1 cellular context compared by ENCODE assay signal in the genomic region with DNA sequence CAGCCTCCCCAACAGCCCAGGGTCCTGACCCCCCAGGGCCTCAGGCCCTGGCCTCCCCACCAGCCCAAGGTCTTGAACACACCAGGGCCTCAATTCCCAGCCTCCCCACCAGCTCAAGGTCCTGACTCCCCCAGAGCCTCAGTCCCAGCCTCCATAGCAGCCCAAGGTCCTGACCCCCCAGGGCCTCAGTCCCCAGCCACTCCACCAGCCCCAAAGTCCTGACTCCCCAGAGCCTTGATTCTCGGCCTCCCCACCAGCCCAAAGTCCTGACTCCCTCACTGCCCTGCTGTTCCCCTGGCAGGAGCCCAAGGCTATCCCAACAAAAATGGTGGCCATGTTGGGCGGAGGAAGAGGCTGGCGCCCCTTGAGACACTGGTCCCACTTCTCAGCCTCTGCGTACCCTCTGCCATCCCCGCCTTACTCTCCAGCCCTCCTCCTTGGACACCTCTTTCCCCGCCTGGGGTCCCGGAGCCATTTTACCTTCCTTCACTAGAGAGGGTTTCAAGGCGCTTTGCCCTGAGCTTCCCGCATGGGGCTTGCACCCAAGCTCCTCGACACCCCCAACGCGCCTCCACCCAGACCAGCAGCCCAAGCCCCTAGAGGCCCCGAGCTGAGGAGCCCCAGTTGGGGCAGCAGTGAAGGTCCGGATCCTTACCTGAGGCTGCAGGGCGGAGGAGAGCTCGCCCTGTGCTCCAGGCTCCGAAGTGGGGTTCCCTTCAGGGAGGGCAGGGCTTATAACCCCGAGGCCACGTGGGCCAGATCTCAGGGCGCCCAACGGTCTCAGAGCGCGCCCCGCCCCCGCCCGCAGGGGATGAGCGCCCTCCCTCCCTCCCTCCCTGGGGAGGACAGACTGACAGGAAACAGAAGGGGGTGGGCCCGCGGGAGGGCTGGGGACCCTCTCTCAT.
TF ChIP-seq lines count a peak whose summit lies in the region.

No MANE protein-coding gene starts in this region.

TF ChIP-seq in K562, 482 proteins besides CTCF, POLR2A, EP300 and RAD21 (continued from another document and continues in another):
- TF ChIP-seq, protein P1, sequence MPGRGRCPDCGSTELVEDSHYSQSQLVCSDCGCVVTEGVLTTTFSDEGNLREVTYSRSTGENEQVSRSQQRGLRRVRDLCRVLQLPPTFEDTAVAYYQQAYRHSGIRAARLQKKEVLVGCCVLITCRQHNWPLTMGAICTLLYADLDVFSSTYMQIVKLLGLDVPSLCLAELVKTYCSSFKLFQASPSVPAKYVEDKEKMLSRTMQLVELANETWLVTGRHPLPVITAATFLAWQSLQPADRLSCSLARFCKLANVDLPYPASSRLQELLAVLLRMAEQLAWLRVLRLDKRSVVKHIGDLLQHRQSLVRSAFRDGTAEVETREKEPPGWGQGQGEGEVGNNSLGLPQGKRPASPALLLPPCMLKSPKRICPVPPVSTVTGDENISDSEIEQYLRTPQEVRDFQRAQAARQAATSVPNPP (IDR thresholded peaks at IDR 0.05; ENCODE audit: borderline replicate concordance, insufficient read depth, insufficient read length): no peak
- TF ChIP-seq PCBP2 (IDR thresholded peaks at IDR 0.05; ENCODE audit: low read depth, low read length, poor library complexity, severe bottlenecking) (no peak), TEAD1 (CRISPR knock-in tag; IDR thresholded peaks at IDR 0.05) (peak in 1 of 2 experiments; percentile 67; a peak in 2 of 4 replicates), RBM34 (IDR thresholded peaks at IDR 0.05; ENCODE audit: borderline replicate concordance, insufficient read depth, low read length) (no peak), ZNF384 (IDR thresholded peaks at IDR 0.05; ENCODE audit: low read depth, low read length) (no peak), NFXL1 (CRISPR knock-in tag; IDR thresholded peaks at IDR 0.05) (peak; percentile 2; the same call in 1 of the 2 replicates), PRPF4 (IDR thresholded peaks at IDR 0.05; ENCODE audit: insufficient read depth, low read depth, low read length, poor library complexity, severe bottlenecking) (peak; percentile 97), ZKSCAN3 (CRISPR knock-in tag; IDR thresholded peaks at IDR 0.05) (no peak), RBM25 (IDR thresholded peaks at IDR 0.05; ENCODE audit: low read depth, low read length, severe bottlenecking) (no peak), FOXA3 (CRISPR knock-in tag; conservative IDR thresholded peaks at IDR 0.05 in 1 of 2, IDR thresholded peaks at IDR 0.05 in 1 of 2) (peak in 1 of 2 experiments; percentile 76; a peak in 2 of 4 replicates), NR1H2 (CRISPR knock-in tag; IDR thresholded peaks at IDR 0.05) (peak; percentile 86; the same call in 1 of the 2 replicates), ZBED1 (IDR thresholded peaks at IDR 0.05) (peak; percentile 88), ZNF212 (CRISPR knock-in tag; IDR thresholded peaks at IDR 0.05) (peak; percentile 28; the same call in 1 of the 2 replicates), U2AF1 (optimal IDR thresholded peaks at IDR 0.05; ENCODE audit: low read depth, low read length) (peak; percentile 45), ZNF699 (CRISPR knock-in tag; IDR thresholded peaks at IDR 0.05; ENCODE audit: insufficient replicate concordance) (no peak), RFX1 (IDR thresholded peaks at IDR 0.05) (no peak), MXI1 (IDR thresholded peaks at IDR 0.05; ENCODE audit: low read depth, low read length) (peak; percentile 77), BRF1 (IDR thresholded peaks at IDR 0.05; ENCODE audit: borderline replicate concordance, extremely low read depth, insufficient read length) (no peak), BHLHE40 (IDR thresholded peaks at IDR 0.05; ENCODE audit: low read length) (no peak), MYBL2 (IDR thresholded peaks at IDR 0.05; ENCODE audit: low read depth) (0 out of 2 replicates have a peak, but pooled peaks have one; percentile 49), MYBL2 (CRISPR knock-in tag; IDR thresholded peaks at IDR 0.05; ENCODE audit: borderline replicate concordance) (no peak), MCM3 (IDR thresholded peaks at IDR 0.05) (no peak), CHD2 (IDR thresholded peaks at IDR 0.05; ENCODE audit: low read depth, low read length) (no peak), CSDE1 (IDR thresholded peaks at IDR 0.05) (peak in 1 of 2 experiments; percentile 73; a peak in 1 of 4 replicates), EZH2 (IDR thresholded peaks at IDR 0.05; ENCODE audit: borderline replicate concordance, low read depth, low read length) (no peak), ELF1 (tag; IDR thresholded peaks at IDR 0.05) (no peak), NCOA6 (IDR thresholded peaks at IDR 0.05) (no peak), KDM4B (IDR thresholded peaks at IDR 0.05; ENCODE audit: borderline replicate concordance in 2 of 2, low read depth in 1 of 2) (peak in 1 of 2 experiments; percentile 64; a peak in 1 of 4 replicates), NCOA4 (IDR thresholded peaks at IDR 0.05; ENCODE audit: partially characterized antibody) (no peak), KHSRP (IDR thresholded peaks at IDR 0.05) (0 out of 2 replicates have a peak, but pooled peaks have one; percentile 26), MEIS2 (IDR thresholded peaks at IDR 0.05; ENCODE audit: partially characterized antibody) (no peak), ZC3H8 (IDR thresholded peaks at IDR 0.05) (no peak), ZNF445 (CRISPR knock-in tag; IDR thresholded peaks at IDR 0.05; ENCODE audit: low read depth) (no peak; the same call in 1 of the 2 replicates), HDAC1 (IDR thresholded peaks at IDR 0.05) (peak; percentile 53 to 77; a peak in 3 of 4 replicates), ZNF174 (CRISPR knock-in tag; IDR thresholded peaks at IDR 0.05) (no peak)
- TF ChIP-seq, protein P2, sequence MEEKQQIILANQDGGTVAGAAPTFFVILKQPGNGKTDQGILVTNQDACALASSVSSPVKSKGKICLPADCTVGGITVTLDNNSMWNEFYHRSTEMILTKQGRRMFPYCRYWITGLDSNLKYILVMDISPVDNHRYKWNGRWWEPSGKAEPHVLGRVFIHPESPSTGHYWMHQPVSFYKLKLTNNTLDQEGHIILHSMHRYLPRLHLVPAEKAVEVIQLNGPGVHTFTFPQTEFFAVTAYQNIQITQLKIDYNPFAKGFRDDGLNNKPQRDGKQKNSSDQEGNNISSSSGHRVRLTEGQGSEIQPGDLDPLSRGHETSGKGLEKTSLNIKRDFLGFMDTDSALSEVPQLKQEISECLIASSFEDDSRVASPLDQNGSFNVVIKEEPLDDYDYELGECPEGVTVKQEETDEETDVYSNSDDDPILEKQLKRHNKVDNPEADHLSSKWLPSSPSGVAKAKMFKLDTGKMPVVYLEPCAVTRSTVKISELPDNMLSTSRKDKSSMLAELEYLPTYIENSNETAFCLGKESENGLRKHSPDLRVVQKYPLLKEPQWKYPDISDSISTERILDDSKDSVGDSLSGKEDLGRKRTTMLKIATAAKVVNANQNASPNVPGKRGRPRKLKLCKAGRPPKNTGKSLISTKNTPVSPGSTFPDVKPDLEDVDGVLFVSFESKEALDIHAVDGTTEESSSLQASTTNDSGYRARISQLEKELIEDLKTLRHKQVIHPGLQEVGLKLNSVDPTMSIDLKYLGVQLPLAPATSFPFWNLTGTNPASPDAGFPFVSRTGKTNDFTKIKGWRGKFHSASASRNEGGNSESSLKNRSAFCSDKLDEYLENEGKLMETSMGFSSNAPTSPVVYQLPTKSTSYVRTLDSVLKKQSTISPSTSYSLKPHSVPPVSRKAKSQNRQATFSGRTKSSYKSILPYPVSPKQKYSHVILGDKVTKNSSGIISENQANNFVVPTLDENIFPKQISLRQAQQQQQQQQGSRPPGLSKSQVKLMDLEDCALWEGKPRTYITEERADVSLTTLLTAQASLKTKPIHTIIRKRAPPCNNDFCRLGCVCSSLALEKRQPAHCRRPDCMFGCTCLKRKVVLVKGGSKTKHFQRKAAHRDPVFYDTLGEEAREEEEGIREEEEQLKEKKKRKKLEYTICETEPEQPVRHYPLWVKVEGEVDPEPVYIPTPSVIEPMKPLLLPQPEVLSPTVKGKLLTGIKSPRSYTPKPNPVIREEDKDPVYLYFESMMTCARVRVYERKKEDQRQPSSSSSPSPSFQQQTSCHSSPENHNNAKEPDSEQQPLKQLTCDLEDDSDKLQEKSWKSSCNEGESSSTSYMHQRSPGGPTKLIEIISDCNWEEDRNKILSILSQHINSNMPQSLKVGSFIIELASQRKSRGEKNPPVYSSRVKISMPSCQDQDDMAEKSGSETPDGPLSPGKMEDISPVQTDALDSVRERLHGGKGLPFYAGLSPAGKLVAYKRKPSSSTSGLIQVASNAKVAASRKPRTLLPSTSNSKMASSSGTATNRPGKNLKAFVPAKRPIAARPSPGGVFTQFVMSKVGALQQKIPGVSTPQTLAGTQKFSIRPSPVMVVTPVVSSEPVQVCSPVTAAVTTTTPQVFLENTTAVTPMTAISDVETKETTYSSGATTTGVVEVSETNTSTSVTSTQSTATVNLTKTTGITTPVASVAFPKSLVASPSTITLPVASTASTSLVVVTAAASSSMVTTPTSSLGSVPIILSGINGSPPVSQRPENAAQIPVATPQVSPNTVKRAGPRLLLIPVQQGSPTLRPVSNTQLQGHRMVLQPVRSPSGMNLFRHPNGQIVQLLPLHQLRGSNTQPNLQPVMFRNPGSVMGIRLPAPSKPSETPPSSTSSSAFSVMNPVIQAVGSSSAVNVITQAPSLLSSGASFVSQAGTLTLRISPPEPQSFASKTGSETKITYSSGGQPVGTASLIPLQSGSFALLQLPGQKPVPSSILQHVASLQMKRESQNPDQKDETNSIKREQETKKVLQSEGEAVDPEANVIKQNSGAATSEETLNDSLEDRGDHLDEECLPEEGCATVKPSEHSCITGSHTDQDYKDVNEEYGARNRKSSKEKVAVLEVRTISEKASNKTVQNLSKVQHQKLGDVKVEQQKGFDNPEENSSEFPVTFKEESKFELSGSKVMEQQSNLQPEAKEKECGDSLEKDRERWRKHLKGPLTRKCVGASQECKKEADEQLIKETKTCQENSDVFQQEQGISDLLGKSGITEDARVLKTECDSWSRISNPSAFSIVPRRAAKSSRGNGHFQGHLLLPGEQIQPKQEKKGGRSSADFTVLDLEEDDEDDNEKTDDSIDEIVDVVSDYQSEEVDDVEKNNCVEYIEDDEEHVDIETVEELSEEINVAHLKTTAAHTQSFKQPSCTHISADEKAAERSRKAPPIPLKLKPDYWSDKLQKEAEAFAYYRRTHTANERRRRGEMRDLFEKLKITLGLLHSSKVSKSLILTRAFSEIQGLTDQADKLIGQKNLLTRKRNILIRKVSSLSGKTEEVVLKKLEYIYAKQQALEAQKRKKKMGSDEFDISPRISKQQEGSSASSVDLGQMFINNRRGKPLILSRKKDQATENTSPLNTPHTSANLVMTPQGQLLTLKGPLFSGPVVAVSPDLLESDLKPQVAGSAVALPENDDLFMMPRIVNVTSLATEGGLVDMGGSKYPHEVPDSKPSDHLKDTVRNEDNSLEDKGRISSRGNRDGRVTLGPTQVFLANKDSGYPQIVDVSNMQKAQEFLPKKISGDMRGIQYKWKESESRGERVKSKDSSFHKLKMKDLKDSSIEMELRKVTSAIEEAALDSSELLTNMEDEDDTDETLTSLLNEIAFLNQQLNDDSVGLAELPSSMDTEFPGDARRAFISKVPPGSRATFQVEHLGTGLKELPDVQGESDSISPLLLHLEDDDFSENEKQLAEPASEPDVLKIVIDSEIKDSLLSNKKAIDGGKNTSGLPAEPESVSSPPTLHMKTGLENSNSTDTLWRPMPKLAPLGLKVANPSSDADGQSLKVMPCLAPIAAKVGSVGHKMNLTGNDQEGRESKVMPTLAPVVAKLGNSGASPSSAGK (IDR thresholded peaks at IDR 0.05): no peak
- TF ChIP-seq, protein P3, sequence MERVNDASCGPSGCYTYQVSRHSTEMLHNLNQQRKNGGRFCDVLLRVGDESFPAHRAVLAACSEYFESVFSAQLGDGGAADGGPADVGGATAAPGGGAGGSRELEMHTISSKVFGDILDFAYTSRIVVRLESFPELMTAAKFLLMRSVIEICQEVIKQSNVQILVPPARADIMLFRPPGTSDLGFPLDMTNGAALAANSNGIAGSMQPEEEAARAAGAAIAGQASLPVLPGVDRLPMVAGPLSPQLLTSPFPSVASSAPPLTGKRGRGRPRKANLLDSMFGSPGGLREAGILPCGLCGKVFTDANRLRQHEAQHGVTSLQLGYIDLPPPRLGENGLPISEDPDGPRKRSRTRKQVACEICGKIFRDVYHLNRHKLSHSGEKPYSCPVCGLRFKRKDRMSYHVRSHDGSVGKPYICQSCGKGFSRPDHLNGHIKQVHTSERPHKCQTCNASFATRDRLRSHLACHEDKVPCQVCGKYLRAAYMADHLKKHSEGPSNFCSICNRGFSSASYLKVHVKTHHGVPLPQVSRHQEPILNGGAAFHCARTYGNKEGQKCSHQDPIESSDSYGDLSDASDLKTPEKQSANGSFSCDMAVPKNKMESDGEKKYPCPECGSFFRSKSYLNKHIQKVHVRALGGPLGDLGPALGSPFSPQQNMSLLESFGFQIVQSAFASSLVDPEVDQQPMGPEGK (CRISPR knock-in tag; IDR thresholded peaks at IDR 0.05; ENCODE audit: borderline replicate concordance): peak; percentile 86; the same call in 1 of the 2 replicates
- TF ChIP-seq, protein P4, sequence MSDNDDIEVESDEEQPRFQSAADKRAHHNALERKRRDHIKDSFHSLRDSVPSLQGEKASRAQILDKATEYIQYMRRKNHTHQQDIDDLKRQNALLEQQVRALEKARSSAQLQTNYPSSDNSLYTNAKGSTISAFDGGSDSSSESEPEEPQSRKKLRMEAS (CRISPR knock-in tag; IDR thresholded peaks at IDR 0.05): peak; percentile 93
- TF ChIP-seq, protein P5, sequence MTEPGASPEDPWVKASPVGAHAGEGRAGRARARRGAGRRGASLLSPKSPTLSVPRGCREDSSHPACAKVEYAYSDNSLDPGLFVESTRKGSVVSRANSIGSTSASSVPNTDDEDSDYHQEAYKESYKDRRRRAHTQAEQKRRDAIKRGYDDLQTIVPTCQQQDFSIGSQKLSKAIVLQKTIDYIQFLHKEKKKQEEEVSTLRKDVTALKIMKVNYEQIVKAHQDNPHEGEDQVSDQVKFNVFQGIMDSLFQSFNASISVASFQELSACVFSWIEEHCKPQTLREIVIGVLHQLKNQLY (CRISPR knock-in tag; conservative IDR thresholded peaks at IDR 0.05): peak; percentile 55 to 68; a peak in 1 of 4 replicates
- TF ChIP-seq, protein P6, sequence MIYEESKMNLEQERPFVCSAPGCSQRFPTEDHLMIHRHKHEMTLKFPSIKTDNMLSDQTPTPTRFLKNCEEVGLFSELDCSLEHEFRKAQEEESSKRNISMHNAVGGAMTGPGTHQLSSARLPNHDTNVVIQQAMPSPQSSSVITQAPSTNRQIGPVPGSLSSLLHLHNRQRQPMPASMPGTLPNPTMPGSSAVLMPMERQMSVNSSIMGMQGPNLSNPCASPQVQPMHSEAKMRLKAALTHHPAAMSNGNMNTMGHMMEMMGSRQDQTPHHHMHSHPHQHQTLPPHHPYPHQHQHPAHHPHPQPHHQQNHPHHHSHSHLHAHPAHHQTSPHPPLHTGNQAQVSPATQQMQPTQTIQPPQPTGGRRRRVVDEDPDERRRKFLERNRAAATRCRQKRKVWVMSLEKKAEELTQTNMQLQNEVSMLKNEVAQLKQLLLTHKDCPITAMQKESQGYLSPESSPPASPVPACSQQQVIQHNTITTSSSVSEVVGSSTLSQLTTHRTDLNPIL (CRISPR knock-in tag; IDR thresholded peaks at IDR 0.05): peak; percentile 80; the same call in 1 of the 2 replicates
- TF ChIP-seq, protein P7, sequence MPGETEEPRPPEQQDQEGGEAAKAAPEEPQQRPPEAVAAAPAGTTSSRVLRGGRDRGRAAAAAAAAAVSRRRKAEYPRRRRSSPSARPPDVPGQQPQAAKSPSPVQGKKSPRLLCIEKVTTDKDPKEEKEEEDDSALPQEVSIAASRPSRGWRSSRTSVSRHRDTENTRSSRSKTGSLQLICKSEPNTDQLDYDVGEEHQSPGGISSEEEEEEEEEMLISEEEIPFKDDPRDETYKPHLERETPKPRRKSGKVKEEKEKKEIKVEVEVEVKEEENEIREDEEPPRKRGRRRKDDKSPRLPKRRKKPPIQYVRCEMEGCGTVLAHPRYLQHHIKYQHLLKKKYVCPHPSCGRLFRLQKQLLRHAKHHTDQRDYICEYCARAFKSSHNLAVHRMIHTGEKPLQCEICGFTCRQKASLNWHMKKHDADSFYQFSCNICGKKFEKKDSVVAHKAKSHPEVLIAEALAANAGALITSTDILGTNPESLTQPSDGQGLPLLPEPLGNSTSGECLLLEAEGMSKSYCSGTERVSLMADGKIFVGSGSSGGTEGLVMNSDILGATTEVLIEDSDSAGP (CRISPR knock-in tag; IDR thresholded peaks at IDR 0.05): no peak; the same call in 1 of the 2 replicates
